ENCODE assay signal across 17 cellular contexts in genomic region chr12:95258146-95258545, GRCh38.
"Had no signal": no experiment of that assay in that cellular context is flagged by ENCODE, and none has a peak within 500 bp of the region (broad histone marks: within the 10 kb centered on the region; RNA-seq: fewer than 3 reads in every experiment).

No MANE protein-coding gene starts in this region.

- H3K9me3 ChIP-seq: psoas muscle, right lobe of liver, spleen, tibial nerve, vagina had no signal

- H3K27me3 ChIP-seq: right lobe of liver, spleen, tibial nerve, vagina had no signal

- H3K4me1 ChIP-seq: tibial nerve, vagina had no signal

- DNase-seq: activated CD4-positive, alpha-beta memory T cell treated with anti-CD3 and anti-CD28 coated beads for 36 hours; activated CD4-positive, alpha-beta T cell treated with anti-CD3 and anti-CD28 coated beads for 1 hour; activated naive CD8-positive, alpha-beta T cell treated with anti-CD3 and anti-CD28 coated beads, Interleukin-2, amount 10 ng/mL, durations not matched to agents 7 days and 5 days; activated T-cell treated with anti-CD3 and anti-CD28 coated beads, Interleukin-2, amount 50 U/mL, for 48 hours; central memory CD4-positive, alpha-beta T cell; cortex of kidney; effector memory CD4-positive, alpha-beta T cell; hippocampal formation; immature natural killer cell; left colon; occipital lobe; psoas muscle; right lobe of liver; spleen; stimulated activated CD4-positive, alpha-beta T cell treated with anti-CD3 and anti-CD28 coated beads, Interleukin-1b, Interleukin-23, amount 100 ng/mL, for 48 hours had no signal

- H3K27ac ChIP-seq: psoas muscle, right lobe of liver, spleen, tibial nerve, vagina had no signal

- H3K4me3 ChIP-seq: psoas muscle, right lobe of liver, spleen, tibial nerve, vagina had no signal
